In genomic region chr20:35741892-35742740, GRCh38 we compare ENCODE assay signal across 8 cellular contexts. TPM values are rescaled to one million over a fixed set of nuclear protein-coding genes. Genes with fewer than 3 reads are reported as not detected.
A peak's percentile ranks its signal among the peaks of the same experiment; 100 is the strongest.
DNase-seq lines count a peak whose midpoint lies in the region; ATAC-seq, FAIRE-seq and TF ChIP-seq lines count a peak whose summit lies in the region.

Gene RBM39, minus strand, starts transcription at chr20:35742260. Its CDS starts 1,386 bp downstream, at chr20:35740874.

- peak within 1 kb of the TSS; percentile 99 for H2BK5ac ChIP-seq in trophoblast cell (ENCODE audit: low read depth, low read length, poor library complexity)

- peak within 1 kb of the TSS; percentile 99 for H4K8ac ChIP-seq in trophoblast cell (ENCODE audit: low read depth, low read length)

- H3K14ac ChIP-seq in trophoblast cell (ENCODE audit: low read length), result peak within 1 kb of the TSS; percentile 100

- peaks cover 22% of the 10 kb centered on the region for H3K79me2 ChIP-seq in trophoblast cell (ENCODE audit: control insufficient read depth, insufficient read depth, low read length, poor library complexity)

- H3K4me2 ChIP-seq in trophoblast cell (ENCODE audit: low read length), result peak within 1 kb of the TSS; percentile 68

- WGBS in adipose tissue, 3 donors, result 0 to 1% (median 0%) methylated on average over 66 of the region's 66 CpGs
- WGBS in trophoblast cell (ENCODE audit: extremely low coverage, insufficient coverage, insufficient read length), result no CpG with 5 or more reads among the region's 66 CpGs
- 0% methylated on average over 4 to 65 of the region's 66 CpGs for WGBS in transverse colon (ENCODE audit: low coverage in 1 of 2), 2 donors

- no peaks in the 10 kb centered on the region for H3K27me3 ChIP-seq in cardiac muscle cell
- no peaks in the 10 kb centered on the region for H3K27me3 ChIP-seq in trophoblast cell (ENCODE audit: insufficient read depth, low read length)
- H3K27me3 ChIP-seq in transverse colon, result no peaks in the 10 kb centered on the region

- H3K23ac ChIP-seq in trophoblast cell (ENCODE audit: low read length), result no peak within 1 kb of the TSS

- H3K4me3 ChIP-seq in cardiac muscle cell (peak within 1 kb of the TSS; percentile 99), trophoblast cell (ENCODE audit: low read depth, low read length) (peak within 1 kb of the TSS; percentile 95), transverse colon (peak within 1 kb of the TSS; percentile 80 to 97 (median 83))

- H3K9ac ChIP-seq in trophoblast cell (ENCODE audit: low read length), result peak within 1 kb of the TSS; percentile 100

- peak within 1 kb of the TSS; percentile 100 for H4K91ac ChIP-seq in trophoblast cell (ENCODE audit: low read depth, low read length)

- no peaks in the 10 kb centered on the region for H3K9me3 Mint-ChIP-seq in T-cell

- DNase-seq in GM12891 (ENCODE audit: insufficient read length, low spot score) (peak; percentile 68), NCI-H1436 treated with DMSO at 0.1 percent for 48 hours (lab: John Stamatoyannopoulos, UW) (peak; percentile 99), T-cell (peak; percentile 96 to 100 (median 99)), cardiac muscle cell (ENCODE audit: low read depth in 1 of 2, low spot score in 1 of 2) (peak; percentile 100), trophoblast cell (peak; percentile 100), transverse colon (peak; percentile 100)

- peak; percentile 90 for TF ChIP-seq POLR2A in GM12891 (IDR thresholded peaks at IDR 0.05; ENCODE audit: low read depth, low read length)
- peak; percentile 98 for TF ChIP-seq POLR2A in transverse colon (IDR thresholded peaks at IDR 0.05)

- H3K4ac ChIP-seq in trophoblast cell (ENCODE audit: low read depth, low read length), result peak within 1 kb of the TSS; percentile 100

- H3K36me3 ChIP-seq in cardiac muscle cell (peaks cover 34% of the 10 kb centered on the region), trophoblast cell (ENCODE audit: control insufficient read depth in 1 of 2, insufficient read depth in 2 of 2, low read length in 2 of 2) (peaks cover 13 to 19% of the 10 kb centered on the region in 2 experiments), transverse colon (peaks cover 0 to 31% (median 15%) of the 10 kb centered on the region in 4 donors)

- peaks cover 30% of the 10 kb centered on the region for H3K36me3 Mint-ChIP-seq in T-cell

- no peaks in the 10 kb centered on the region for H3K27me3 Mint-ChIP-seq in T-cell

- peak within 1 kb of the TSS; percentile 99 for H4K12ac ChIP-seq in trophoblast cell (ENCODE audit: low read depth, low read length)

- H3K27ac Mint-ChIP-seq in T-cell, result peak within 1 kb of the TSS; percentile 100

- peak within 1 kb of the TSS; percentile 98 for H3K18ac ChIP-seq in trophoblast cell (ENCODE audit: low read length)

- H2BK12ac ChIP-seq in trophoblast cell (ENCODE audit: low read length), result no peak within 1 kb of the TSS

- CTCF ChIA-PET in T-cell (lab: Charles Lee), result interaction anchor here (0.6 to 3.6 kb wide), 16 partner anchors 8 to 859 kb away, joined by 3 to 35 read pairs (median 4); partner anchors contain the start of genes PHF20 (in 2 of the 2), EDEM2 (in 1 of the 2), NFS1 (in 1 of the 2) and ROMO1 (in 1 of the 2)

- peak within 1 kb of the TSS; percentile 94 to 100 (median 99) for H3K4me3 Mint-ChIP-seq in T-cell

- intact Hi-C loops in transverse colon (cut with DNase I; ENCODE audit: low total_unique reads), result loop anchor here (10.0 kb wide), 1 partner anchor 133 kb away; no protein-coding TSS in a partner anchor

- H3K79me1 ChIP-seq in trophoblast cell (ENCODE audit: low read length), result peaks cover 13% of the 10 kb centered on the region

- peak; percentile 87 for ATAC-seq in HG02840 (IDR thresholded peaks at IDR 0.05; ENCODE audit: low FRiP score, unreplicated experiment)
- peak; percentile 85 to 88 (median 86) for ATAC-seq in T-cell (replicated peaks in 1 of 4)

- peak within 1 kb of the TSS; percentile 95 for H2BK120ac ChIP-seq in trophoblast cell (ENCODE audit: insufficient read depth, low read length, poor library complexity)

- TF ChIP-seq CTCF in cardiac muscle cell (IDR thresholded peaks at IDR 0.05; ENCODE audit: low read depth, low read length), result peak; percentile 40
- peak; percentile 29 to 55 (median 43) for TF ChIP-seq CTCF in transverse colon (IDR thresholded peaks at IDR 0.05)

- TF ChIP-seq EP300 in transverse colon (IDR thresholded peaks at IDR 0.05; ENCODE audit: low read depth), result peak; percentile 30

- peak within 1 kb of the TSS; percentile 67 for H2AFZ ChIP-seq in trophoblast cell (ENCODE audit: insufficient read depth, low read length, poor library complexity)

- in situ Hi-C loops in transverse colon (cut with MboI; ENCODE audit: low pct_ligation_motif_present in 1 of 4, low pct_unique_long_range_greater_than_20kb in 1 of 4, low sequenced_read_pairs in 3 of 4), result no loop called here

- peak within 1 kb of the TSS; percentile 99 for H3K27ac ChIP-seq in adipose tissue (ENCODE audit: low read depth, low read length)
- peak within 1 kb of the TSS; percentile 100 for H3K27ac ChIP-seq in cardiac muscle cell
- peak within 1 kb of the TSS; percentile 95 for H3K27ac ChIP-seq in trophoblast cell (ENCODE audit: low read depth, low read length)
- H3K27ac ChIP-seq in transverse colon, result peak within 1 kb of the TSS; percentile 98 to 100 (median 99)

- peaks cover 23% of the 10 kb centered on the region for H3K4me1 ChIP-seq in cardiac muscle cell (ENCODE audit: low read depth)
- H3K4me1 ChIP-seq in trophoblast cell (ENCODE audit: control insufficient read depth in 1 of 2, insufficient read depth in 2 of 2, low read length in 2 of 2), result no peaks in the 10 kb centered on the region
- peaks cover 13 to 42% (median 29%) of the 10 kb centered on the region in 4 donors for H3K4me1 ChIP-seq in transverse colon

- POLR2A ChIA-PET in T-cell (lab: Charles Lee), result interaction anchor here (0.5 to 7.0 kb wide), 30 partner anchors 8 to 1455 kb away, joined by 3 to 246 read pairs (median 4); partner anchors contain the start of genes PHF20 (in 2 of the 2), MMP24OS (in 1 of the 2), SCAND1 (in 1 of the 2) and SPAG4 (in 1 of the 2)

- H3K9me3 ChIP-seq in cardiac muscle cell (ENCODE audit: low read depth), result no peaks in the 10 kb centered on the region
- H3K9me3 ChIP-seq in trophoblast cell (ENCODE audit: insufficient read depth, low read depth, low read length), result no peaks in the 10 kb centered on the region
- H3K9me3 ChIP-seq in transverse colon, result no peaks in the 10 kb centered on the region

- peaks cover 48 to 70% (median 52%) of the 10 kb centered on the region in 3 donors for H3K4me1 Mint-ChIP-seq in T-cell

- H2AK5ac ChIP-seq in trophoblast cell (ENCODE audit: low read length), result peak within 1 kb of the TSS; percentile 99

- FAIRE-seq in GM12891 (lab: Jason Lieb, UNC), result peak; percentile 95

TF ChIP-seq in GM12891, 5 proteins besides CTCF, POLR2A, EP300 and RAD21:
- TF ChIP-seq PAX5 (IDR thresholded peaks at IDR 0.05; ENCODE audit: insufficient read depth, low read length, severe bottlenecking), result peak; percentile 17
- no peak for TF ChIP-seq SPI1 (IDR thresholded peaks at IDR 0.05; ENCODE audit: low read depth, low read length)
- peak; percentile 97 for TF ChIP-seq TAF1 (IDR thresholded peaks at IDR 0.05; ENCODE audit: low read depth, low read length)
- peak; percentile 78 for TF ChIP-seq POU2F2 (IDR thresholded peaks at IDR 0.05; ENCODE audit: low read depth, low read length)
- TF ChIP-seq POLR2AphosphoS5 (IDR thresholded peaks at IDR 0.05; ENCODE audit: low read depth, low read length), result peak; percentile 95

RNA-seq across cellular contexts. Expression of gene RBM39, which starts in this region (rescaled TPM):
- 170 TPM for polyA plus RNA-seq in GM12891 (2012; ENCODE audit: low read depth, missing spikeins)
- total RNA-seq in T-cell (100 to 1,000 TPM; 482 to 966 (median 536) TPM), cardiac muscle cell (235 and 299 TPM in 2 replicates), transverse colon (100 to 1,000 TPM; 264 to 721 (median 416) TPM)
- polyA plus RNA-seq in adipose tissue (100 to 1,000 TPM; 107 to 170 (median 150) TPM), cardiac muscle cell (202 and 214 TPM in 2 replicates)
- polyA plus RNA-seq in trophoblast cell (2013), result 228 and 229 TPM in 2 replicates

Comparison
In these comparisons a context has a peak if more than half of its experiments do, and no peak if none do; other contexts are left out.
1. Peak in every context shown above with its lines: DNase-seq, ATAC-seq, H3K4me3 ChIP-seq and H3K27ac ChIP-seq.